Comparison of ENCODE assay signal across 16 cellular contexts in genomic region chr17:73030501-73030911, GRCh38.
DNase-seq lines count a peak whose midpoint lies in the region; TF ChIP-seq lines count a peak whose summit lies in the region.
"Had no signal": no experiment of that assay in that cellular context is flagged by ENCODE, and none has a peak within 500 bp of the region (broad histone marks: within the 10 kb centered on the region; RNA-seq: fewer than 3 reads in every experiment).

No MANE protein-coding gene starts in this region.

- no peak overlapping the region for H3K4me3 Mint-ChIP-seq in activated CD4-positive, alpha-beta T cell treated with anti-CD3 and anti-CD28 coated beads, Interleukin-2, amount 10 ng/mL, durations not matched to agents 24 days and 14 days
- H3K4me3 Mint-ChIP-seq: activated T-cell treated with anti-CD3 and anti-CD28 coated beads, Interleukin-2, amount 50 U/mL, for 72 hours; natural killer cell had no signal

- H3K4me1 Mint-ChIP-seq in activated CD4-positive, alpha-beta T cell treated with anti-CD3 and anti-CD28 coated beads, Interleukin-2, amount 10 ng/mL, durations not matched to agents 24 days and 14 days, result no peaks in the 10 kb centered on the region

- DNase-seq in AG08396 (ENCODE audit: low spot score), result peak; percentile 60
- peak; percentile 93 for DNase-seq in NCI-H1694 treated with DMSO at 0.1 percent for 48 hours (lab: John Stamatoyannopoulos, UW)
- peak; percentile 74 for DNase-seq in epithelial cell of proximal tubule (ENCODE audit: low read depth)
- peak; percentile 82 for DNase-seq in mesenteric fat pad (ENCODE audit: low spot score)
- no peak for DNase-seq in DMS53 treated with DMSO at 0.1 percent for 48 hours (lab: John Stamatoyannopoulos, UW; ENCODE audit: unreplicated experiment)
- no peak for DNase-seq in stimulated activated CD4-positive, alpha-beta T cell treated with anti-CD3 and anti-CD28 coated beads, Interleukin-4, amount 100 ng/mL, for 1 hour
- DNase-seq in GOT3 (lab: John Stamatoyannopoulos, UW), result no peak
- DNase-seq in activated CD4-positive, alpha-beta T cell treated with anti-CD3 and anti-CD28 coated beads, Interleukin-2, amount 10 ng/mL, durations not matched to agents 24 days and 14 days, result no peak
- DNase-seq: ACHN; activated CD4-positive, alpha-beta T cell treated with anti-CD3 and anti-CD28 coated beads, Interleukin-2, amount 50 U/mL, for 1 hour; activated T-cell treated with anti-CD3 and anti-CD28 coated beads, Interleukin-2, amount 50 U/mL, for 72 hours; natural killer cell; NCI-H2171; SHP77; stimulated activated CD8-positive, alpha-beta memory T cell treated with anti-CD3 and anti-CD28 coated beads, Interleukin-4, amount 100 ng/mL, for 48 hours; thyroid gland had no signal

- peaks cover 11% of the 10 kb centered on the region for H3K36me3 Mint-ChIP-seq in activated CD4-positive, alpha-beta T cell treated with anti-CD3 and anti-CD28 coated beads, Interleukin-2, amount 10 ng/mL, durations not matched to agents 24 days and 14 days (ENCODE audit: low read depth)
- H3K36me3 Mint-ChIP-seq: natural killer cell had no signal

- TF ChIP-seq CTCF in epithelial cell of proximal tubule (conservative IDR thresholded peaks at IDR 0.05; ENCODE audit: low read depth, low read length), result no peak

- intact Hi-C loops in activated CD4-positive, alpha-beta T cell treated with anti-CD3 and anti-CD28 coated beads, Interleukin-2, amount 10 ng/mL, durations not matched to agents 24 days and 14 days (cut with micrococcal nuclease), result no loop called here

- no peak overlapping the region for H3K27ac Mint-ChIP-seq in activated CD4-positive, alpha-beta T cell treated with anti-CD3 and anti-CD28 coated beads, Interleukin-2, amount 10 ng/mL, durations not matched to agents 24 days and 14 days
- H3K27ac Mint-ChIP-seq: activated T-cell treated with anti-CD3 and anti-CD28 coated beads, Interleukin-2, amount 50 U/mL, for 72 hours; natural killer cell had no signal

- H3K9me3 Mint-ChIP-seq in activated CD4-positive, alpha-beta T cell treated with anti-CD3 and anti-CD28 coated beads, Interleukin-2, amount 10 ng/mL, durations not matched to agents 24 days and 14 days, result no peaks in the 10 kb centered on the region
- H3K9me3 Mint-ChIP-seq: activated T-cell treated with anti-CD3 and anti-CD28 coated beads, Interleukin-2, amount 50 U/mL, for 72 hours; natural killer cell had no signal

- peak overlapping the region; percentile 24 for H3K4me3 ChIP-seq in epithelial cell of proximal tubule (ENCODE audit: low read depth, low read length)
- H3K4me3 ChIP-seq: thyroid gland had no signal

- H3K27me3 Mint-ChIP-seq in activated CD4-positive, alpha-beta T cell treated with anti-CD3 and anti-CD28 coated beads, Interleukin-2, amount 10 ng/mL, durations not matched to agents 24 days and 14 days, result no peaks in the 10 kb centered on the region

Comparison
In these comparisons a context has a peak if more than half of its experiments do, and no peak if none do; other contexts are left out.
1. DNase-seq: peak in AG08396 (single experiment), NCI-H1694 treated with DMSO at 0.1 percent for 48 hours (single experiment), epithelial cell of proximal tubule (single experiment) and mesenteric fat pad (single experiment); none in DMS53 treated with DMSO at 0.1 percent for 48 hours (single experiment), stimulated activated CD4-positive, alpha-beta T cell treated with anti-CD3 and anti-CD28 coated beads, Interleukin-4, amount 100 ng/mL, for 1 hour (single experiment), GOT3 (single experiment) and activated CD4-positive, alpha-beta T cell treated with anti-CD3 and anti-CD28 coated beads, Interleukin-2, amount 10 ng/mL, durations not matched to agents 24 days and 14 days (single experiment).